ENCODE assay signal across 11 cellular contexts in genomic region chr22:37240941-37241320, GRCh38. TPM values are rescaled to one million over a fixed set of nuclear protein-coding genes. Genes with fewer than 3 reads are reported as not detected.
DNase-seq lines count a peak whose midpoint lies in the region; TF ChIP-seq lines count a peak whose summit lies in the region.
"Had no signal": no experiment of that assay in that cellular context is flagged by ENCODE, and none has a peak within 500 bp of the region (broad histone marks: within the 10 kb centered on the region; RNA-seq: fewer than 3 reads in every experiment).

No MANE protein-coding gene starts in this region.

- peaks cover 11 to 68% (median 14%) of the 10 kb centered on the region in 3 donors for H3K36me3 Mint-ChIP-seq in CD8-positive, alpha-beta memory T cell
- H3K36me3 Mint-ChIP-seq in activated naive CD8-positive, alpha-beta T cell = peaks cover 23% of the 10 kb centered on the region

- POLR2A ChIA-PET in CD8-positive, alpha-beta memory T cell (lab: Charles Lee) = interaction anchor here (0.6 to 9.1 kb wide), 5 partner anchors 10 to 91 kb away, joined by 3 to 115 read pairs (median 4); partner anchors contain the start of gene IL2RB

- H3K4me1 ChIP-seq in CD8-positive, alpha-beta memory T cell (ENCODE audit: insufficient read depth, low read length) = peaks cover 81% of the 10 kb centered on the region
- peaks cover 27% of the 10 kb centered on the region for H3K4me1 ChIP-seq in osteoblast (ENCODE audit: insufficient read depth, low read length)

- TF ChIP-seq CTCF in osteoblast (IDR thresholded peaks at IDR 0.05; ENCODE audit: extremely low read depth, low read depth, low read length) = no peak
- TF ChIP-seq CTCF in brain microvascular endothelial cell (IDR thresholded peaks at IDR 0.05; ENCODE audit: low read depth, low read length, missing control alignments) = no peak

- CTCF ChIA-PET in CD8-positive, alpha-beta memory T cell (lab: Charles Lee) = interaction anchor here (0.9 to 13.1 kb wide), 10 partner anchors 11 to 263 kb away, joined by 3 to 233 read pairs (median 16); no protein-coding TSS in a partner anchor

- in situ Hi-C loops in brain microvascular endothelial cell (cut with HindIII; ENCODE audit: low pct_ligation_motif_present, low sequenced_read_pairs) = no loop called here

- no peak overlapping the region for H2AFZ ChIP-seq in osteoblast (ENCODE audit: low read length)

- H3K27me3 Mint-ChIP-seq in CD8-positive, alpha-beta memory T cell = no peaks in the 10 kb centered on the region
- no peaks in the 10 kb centered on the region for H3K27me3 Mint-ChIP-seq in activated naive CD8-positive, alpha-beta T cell

- peak overlapping the region; percentile 91 for H3K27ac ChIP-seq in CD8-positive, alpha-beta memory T cell (ENCODE audit: low read depth, low read length)
- H3K27ac ChIP-seq in KOPT-K1 (ENCODE audit: low read depth, low read length, poor library complexity, severe bottlenecking) = peak overlapping the region; percentile 97
- H3K27ac ChIP-seq in osteoblast (ENCODE audit: low read depth, low read length) = no peak overlapping the region
- H3K27ac ChIP-seq in brain microvascular endothelial cell = no peak overlapping the region
- H3K27ac ChIP-seq: coronary artery had no signal

- peak in 1 of 5 donors; percentile 46 for DNase-seq in CD8-positive, alpha-beta memory T cell
- peak; percentile 63 for DNase-seq in osteoblast (ENCODE audit: insufficient read length, low spot score, missing footprints)
- no peak for DNase-seq in retina
- no peak for DNase-seq in brain microvascular endothelial cell
- no peak for DNase-seq in head of caudate nucleus
- DNase-seq: NCI-H2227 treated with DMSO at 0.1 percent for 48 hours, PC-3 had no signal

- intact Hi-C loops in head of caudate nucleus (cut with DNase I) = no loop called here

- peaks cover 11% of the 10 kb centered on the region for H3K79me2 ChIP-seq in osteoblast (ENCODE audit: insufficient read depth, low read length)

- peaks cover 6% of the 10 kb centered on the region for H4K20me1 ChIP-seq in osteoblast (ENCODE audit: insufficient read depth, low read length)

- H3K36me3 ChIP-seq in CD8-positive, alpha-beta memory T cell (ENCODE audit: insufficient read depth, low read length) = peaks cover 38% of the 10 kb centered on the region
- H3K36me3 ChIP-seq in KOPT-K1 (ENCODE audit: insufficient read depth, low read length) (peaks cover 60% of the 10 kb centered on the region), osteoblast (ENCODE audit: insufficient read depth, low read length) (peaks cover 9% of the 10 kb centered on the region), brain microvascular endothelial cell (replicated peaks) (peaks cover 4% of the 10 kb centered on the region)

- H3K4me3 ChIP-seq in CD8-positive, alpha-beta memory T cell (ENCODE audit: low read length) = peak overlapping the region; percentile 100
- H3K4me3 ChIP-seq in osteoblast (ENCODE audit: insufficient read depth, low read length) (no peak overlapping the region), brain microvascular endothelial cell (ENCODE audit: low read depth, low read length) (no peak overlapping the region)
- H3K4me3 ChIP-seq: coronary artery had no signal

- H3K9me3 Mint-ChIP-seq in CD8-positive, alpha-beta memory T cell = no peaks in the 10 kb centered on the region
- H3K9me3 Mint-ChIP-seq in activated naive CD8-positive, alpha-beta T cell (ENCODE audit: low read depth) = no peaks in the 10 kb centered on the region
- H3K9me3 Mint-ChIP-seq: nephron had no signal

- H3K4me2 ChIP-seq in osteoblast (ENCODE audit: insufficient read depth, low read length) = no peak overlapping the region

- H3K9me3 ChIP-seq in CD8-positive, alpha-beta memory T cell (ENCODE audit: low read length) = no peaks in the 10 kb centered on the region
- H3K9me3 ChIP-seq in KOPT-K1 (ENCODE audit: insufficient read depth, low read length, poor library complexity, severe bottlenecking) (no peaks in the 10 kb centered on the region), osteoblast (ENCODE audit: low read depth, low read length) (no peaks in the 10 kb centered on the region)

- H3K27ac Mint-ChIP-seq in CD8-positive, alpha-beta memory T cell = peak overlapping the region; percentile 79 to 100 (median 98)
- H3K27ac Mint-ChIP-seq in activated naive CD8-positive, alpha-beta T cell = peak overlapping the region; percentile 96
- H3K27ac Mint-ChIP-seq: nephron had no signal

- peak overlapping the region; percentile 88 to 98 (median 93) for H3K4me3 Mint-ChIP-seq in CD8-positive, alpha-beta memory T cell
- H3K4me3 Mint-ChIP-seq in activated naive CD8-positive, alpha-beta T cell = peak overlapping the region; percentile 97
- H3K4me3 Mint-ChIP-seq: nephron had no signal

- H3K27me3 ChIP-seq in CD8-positive, alpha-beta memory T cell (ENCODE audit: insufficient read depth, low read length, poor library complexity, severe bottlenecking) = no peaks in the 10 kb centered on the region
- no peaks in the 10 kb centered on the region for H3K27me3 ChIP-seq in osteoblast (ENCODE audit: insufficient read depth, low read length)
- no peaks in the 10 kb centered on the region for H3K27me3 ChIP-seq in brain microvascular endothelial cell (replicated peaks)

- H3K4me1 Mint-ChIP-seq in CD8-positive, alpha-beta memory T cell = peaks cover 77 to 92% (median 83%) of the 10 kb centered on the region in 3 donors
- H3K4me1 Mint-ChIP-seq in activated naive CD8-positive, alpha-beta T cell (ENCODE audit: low read depth) = peaks cover 77% of the 10 kb centered on the region
- H3K4me1 Mint-ChIP-seq: nephron had no signal

RNA-seq across cellular contexts. Expression of gene RAC2, which starts 3.1 kb away (rescaled TPM):
- total RNA-seq in CD8-positive, alpha-beta memory T cell = 100 to 1,000 TPM; 433 to 452 TPM
- 1,206 TPM for polyA plus RNA-seq in CD8-positive, alpha-beta memory T cell
- 13.6 and 14.5 TPM in 2 replicates for total RNA-seq in osteoblast

RNA-seq across cellular contexts. Expression of gene SSTR3, which starts 28.7 kb away (rescaled TPM):
- under 1 TPM; 0.24 to 0.62 TPM for total RNA-seq in CD8-positive, alpha-beta memory T cell
- polyA plus RNA-seq in CD8-positive, alpha-beta memory T cell = 0.59 TPM
- total RNA-seq in osteoblast = not detected in 2 replicates

RNA-seq across cellular contexts. Expression of gene CYTH4, which starts 41.4 kb away (rescaled TPM):
- total RNA-seq in CD8-positive, alpha-beta memory T cell = 10 to 100 TPM; 23.1 to 24.7 TPM
- 80.2 TPM for polyA plus RNA-seq in CD8-positive, alpha-beta memory T cell
- total RNA-seq in osteoblast = 0.59 and 0.72 TPM in 2 replicates

RNA-seq across cellular contexts. Expression of gene C1QTNF6, which starts 52.9 kb away (rescaled TPM):
- total RNA-seq in CD8-positive, alpha-beta memory T cell = 1 to 10 TPM; 3.6 to 4.3 TPM
- 1.8 TPM for polyA plus RNA-seq in CD8-positive, alpha-beta memory T cell
- total RNA-seq in osteoblast = 11.9 and 18.3 TPM in 2 replicates

Comparison
In these comparisons a context has a peak if more than half of its experiments do, and no peak if none do; other contexts are left out.
1. H3K27ac ChIP-seq: peak in CD8-positive, alpha-beta memory T cell (single experiment) and KOPT-K1 (single experiment); none in osteoblast (single experiment) and brain microvascular endothelial cell (single experiment).
2. RNA of gene RAC2, which starts 3.1 kb away (total RNA-seq): 433 to 452 TPM in CD8-positive, alpha-beta memory T cell; 13.6 to 14.5 TPM in osteoblast; every median in the first group is over 10 times any median in the second.
3. RNA of gene CYTH4, which starts 41.4 kb away (total RNA-seq): 23.1 to 24.7 TPM in CD8-positive, alpha-beta memory T cell; 0.59 to 0.72 TPM in osteoblast; every median in the first group is over 10 times any median in the second.